In genomic region chr17:32485261-32485955, GRCh38 we compare ENCODE assay signal across 8 cellular contexts. TPM values are rescaled to one million over a fixed set of nuclear protein-coding genes. Genes with fewer than 3 reads are reported as not detected.
DNase-seq lines count a peak whose midpoint lies in the region; ATAC-seq and TF ChIP-seq lines count a peak whose summit lies in the region.

No MANE protein-coding gene starts in this region.

- peak overlapping the region; percentile 79 for H3K27ac Mint-ChIP-seq in activated naive CD4-positive, alpha-beta T cell treated with anti-CD3 and anti-CD28 coated beads, Interleukin-2, amount 50 U/mL, for 24 hours
- H3K27ac Mint-ChIP-seq in activated T-helper 17 cell treated with anti-CD3 and anti-CD28 coated beads, Interleukin-2, amount 50 U/mL, for 72 hours: peak overlapping the region; percentile 67

- no peak overlapping the region for H3K4me3 ChIP-seq in transverse colon

- H3K4me1 Mint-ChIP-seq in activated naive CD4-positive, alpha-beta T cell treated with anti-CD3 and anti-CD28 coated beads, Interleukin-2, amount 50 U/mL, for 24 hours: peaks cover 46% of the 10 kb centered on the region
- H3K4me1 Mint-ChIP-seq in activated T-helper 17 cell treated with anti-CD3 and anti-CD28 coated beads, Interleukin-2, amount 50 U/mL, for 72 hours: peaks cover 10% of the 10 kb centered on the region

- no peak for DNase-seq in activated naive CD4-positive, alpha-beta T cell (lab: John Stamatoyannopoulos, UW)
- DNase-seq in medulla oblongata (ENCODE audit: extremely low spot score) (peak; percentile 52), transverse colon (no peak), KG1 (lab: John Stamatoyannopoulos, UW) (no peak), erythroblast (lab: John Stamatoyannopoulos, UW) (no peak)

- no peak for TF ChIP-seq CTCF in transverse colon (IDR thresholded peaks at IDR 0.05)

- 47 to 95% methylated on average over 2 to 7 of the region's 7 CpGs for WGBS in transverse colon (ENCODE audit: low coverage in 1 of 2), 2 donors

- peak overlapping the region; percentile 50 to 67 (median 64) for H3K27ac ChIP-seq in transverse colon

- TF ChIP-seq POLR2A in transverse colon (IDR thresholded peaks at IDR 0.05) (no peak), erythroblast (IDR thresholded peaks at IDR 0.05; ENCODE audit: low read length) (no peak)

- in situ Hi-C loops in transverse colon (cut with MboI; ENCODE audit: low pct_ligation_motif_present in 1 of 4, low pct_unique_long_range_greater_than_20kb in 1 of 4, low sequenced_read_pairs in 3 of 4): loop anchor here in 2 of 4 donors (25.0 kb wide), 2 partner anchors 277 to 427 kb away; no protein-coding TSS in a partner anchor

- peaks cover 0 to 24% (median 11%) of the 10 kb centered on the region in 4 donors for H3K4me1 ChIP-seq in transverse colon

- no peaks in the 10 kb centered on the region for H3K9me3 ChIP-seq in transverse colon

- H3K9me3 Mint-ChIP-seq in activated naive CD4-positive, alpha-beta T cell treated with anti-CD3 and anti-CD28 coated beads, Interleukin-2, amount 50 U/mL, for 24 hours: no peaks in the 10 kb centered on the region
- no peaks in the 10 kb centered on the region for H3K9me3 Mint-ChIP-seq in activated T-helper 17 cell treated with anti-CD3 and anti-CD28 coated beads, Interleukin-2, amount 50 U/mL, for 72 hours

- peaks cover 19% of the 10 kb centered on the region for H3K36me3 Mint-ChIP-seq in activated naive CD4-positive, alpha-beta T cell treated with anti-CD3 and anti-CD28 coated beads, Interleukin-2, amount 50 U/mL, for 24 hours
- H3K36me3 Mint-ChIP-seq in activated T-helper 17 cell treated with anti-CD3 and anti-CD28 coated beads, Interleukin-2, amount 50 U/mL, for 72 hours (ENCODE audit: low read depth): peaks cover 59% of the 10 kb centered on the region

- H3K36me3 ChIP-seq in transverse colon: peaks cover 0 to 15% (median 4%) of the 10 kb centered on the region in 4 donors

- peak overlapping the region; percentile 79 for H3K4me3 Mint-ChIP-seq in activated naive CD4-positive, alpha-beta T cell treated with anti-CD3 and anti-CD28 coated beads, Interleukin-2, amount 50 U/mL, for 24 hours
- H3K4me3 Mint-ChIP-seq in activated T-helper 17 cell treated with anti-CD3 and anti-CD28 coated beads, Interleukin-2, amount 50 U/mL, for 72 hours: peak overlapping the region; percentile 77

- TF ChIP-seq EP300 in transverse colon (IDR thresholded peaks at IDR 0.05; ENCODE audit: low read depth): no peak

- H3K27me3 Mint-ChIP-seq in activated naive CD4-positive, alpha-beta T cell treated with anti-CD3 and anti-CD28 coated beads, Interleukin-2, amount 50 U/mL, for 24 hours: no peaks in the 10 kb centered on the region
- no peaks in the 10 kb centered on the region for H3K27me3 Mint-ChIP-seq in activated T-helper 17 cell treated with anti-CD3 and anti-CD28 coated beads, Interleukin-2, amount 50 U/mL, for 72 hours

- ATAC-seq in activated T-helper 17 cell treated with anti-CD3 and anti-CD28 coated beads, Interleukin-2, amount 50 U/mL, for 72 hours (replicated peaks): no peak
- ATAC-seq in HG03045 (IDR thresholded peaks at IDR 0.05; ENCODE audit: unreplicated experiment): no peak

- intact Hi-C loops in transverse colon (cut with DNase I; ENCODE audit: low total_unique reads): loop anchor here (10.0 kb wide), 1 partner anchor 269 kb away; no protein-coding TSS in a partner anchor

- H3K27me3 ChIP-seq in transverse colon: no peaks in the 10 kb centered on the region

RNA-seq across cellular contexts. Expression of gene CDK5R1, which starts 1.4 kb away (rescaled TPM):
- 10 to 100 TPM in 1 of 2 donors, 1 to 10 TPM in 1; 3.6 to 13.0 TPM for total RNA-seq in activated T-helper 17 cell treated with anti-CD3 and anti-CD28 coated beads, Interleukin-2, amount 50 U/mL, for 72 hours
- total RNA-seq in transverse colon: 10 to 100 TPM in 1 of 4 donors, 1 to 10 TPM in 3; 1.3 to 41.2 (median 2.4) TPM

RNA-seq across cellular contexts. Expression of gene PSMD11, which starts 41.1 kb away (rescaled TPM):
- total RNA-seq in activated T-helper 17 cell treated with anti-CD3 and anti-CD28 coated beads, Interleukin-2, amount 50 U/mL, for 72 hours: 100 to 1,000 TPM; 108 to 161 TPM
- total RNA-seq in transverse colon: 100 to 1,000 TPM in 1 of 4 donors, 10 to 100 TPM in 3; 20.9 to 238 (median 62.3) TPM
